8 cellular contexts compared by ENCODE assay signal in the genomic region with DNA sequence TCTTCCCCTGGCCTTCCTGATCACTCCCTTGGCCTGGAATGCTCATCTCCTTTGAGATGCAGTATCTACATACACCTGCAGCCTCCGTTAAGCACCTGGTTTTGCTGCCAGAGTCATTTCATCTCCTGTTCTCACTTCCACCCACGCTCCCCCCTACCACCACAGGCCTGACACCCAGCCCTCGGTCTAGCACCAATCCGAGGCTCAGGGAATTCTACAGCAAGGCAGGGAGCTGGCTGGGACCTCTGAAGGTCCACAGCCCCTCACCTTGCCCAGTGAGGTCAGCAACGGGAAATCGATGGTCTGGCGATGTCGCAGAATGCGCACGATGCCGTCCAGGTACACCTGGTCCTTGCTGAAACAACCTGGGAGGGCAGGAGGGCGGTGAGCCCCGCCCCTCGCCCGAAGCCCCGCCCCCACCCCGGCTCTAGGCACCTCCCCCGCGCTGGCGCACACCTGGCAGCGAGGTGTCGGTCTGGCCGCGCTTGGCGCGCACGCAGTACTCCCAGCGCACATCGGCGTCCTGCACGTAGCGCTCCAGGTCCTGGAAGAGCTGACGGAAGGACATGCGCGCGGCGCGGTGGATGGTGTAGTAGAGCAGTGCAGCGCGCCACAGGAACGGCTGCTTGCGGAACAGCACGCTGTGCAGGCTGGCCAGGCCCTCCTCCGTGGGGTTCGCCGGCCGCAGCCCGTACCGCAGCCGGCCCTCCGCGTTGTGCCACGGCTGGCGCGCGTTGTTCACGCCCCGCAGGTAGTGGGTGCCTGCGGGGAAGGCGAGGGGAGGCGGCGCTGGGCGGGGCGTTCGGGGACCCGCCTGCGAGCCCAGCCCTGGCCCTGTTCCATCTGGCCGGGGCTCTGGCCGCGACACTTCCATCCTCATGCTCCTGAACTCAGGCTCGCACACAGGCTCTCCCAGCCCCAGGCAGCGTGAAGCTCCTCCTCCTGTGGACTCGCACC. TPM values are rescaled to one million over a fixed set of nuclear protein-coding genes. Genes with fewer than 3 reads are reported as not detected.
DNase-seq lines count a peak whose midpoint lies in the region; ATAC-seq and TF ChIP-seq lines count a peak whose summit lies in the region.

No MANE protein-coding gene starts in this region.

- H3K9me3 Mint-ChIP-seq in stimulated activated memory B cell treated with anti-CD40 and anti-IgM and Interleukin-4, amounts not matched to agents 10 μg/mL and 1 μg/mL and 100 μg/mL, for 72 hours, result no peaks in the 10 kb centered on the region

- no peaks in the 10 kb centered on the region for H3K9me3 ChIP-seq in HUES64 (ENCODE audit: insufficient read depth, low read depth, low read length)

- ATAC-seq in SK-N-SH treated with all-trans-retinoic acid at 6 μM for 48 hours (peak; percentile 56), GM18511 (IDR thresholded peaks at IDR 0.05; ENCODE audit: unreplicated experiment) (no peak)
- peak; percentile 56 for ATAC-seq in stimulated activated memory B cell treated with anti-CD40 and anti-IgM and Interleukin-4, amounts not matched to agents 10 μg/mL and 1 μg/mL and 100 μg/mL, for 72 hours

- no peaks in the 10 kb centered on the region for H3K36me3 Mint-ChIP-seq in stimulated activated memory B cell treated with anti-CD40 and anti-IgM and Interleukin-4, amounts not matched to agents 10 μg/mL and 1 μg/mL and 100 μg/mL, for 72 hours

- H3K4me3 ChIP-seq in AG10803 (ENCODE audit: low read length), result peak overlapping the region; percentile 52
- peak overlapping the region; percentile 50 for H3K4me3 ChIP-seq in HUES64 (ENCODE audit: low read length)
- H3K4me3 ChIP-seq in cardiac fibroblast (replicated peaks in 1 of 2; ENCODE audit: low read depth in 2 of 2, low read length in 2 of 2), result peak overlapping the region; percentile 42 to 43

- 5% methylated on average over 73 of the region's 73 CpGs for WGBS in HUES64

- H3K9ac ChIP-seq in HUES64 (ENCODE audit: low read depth, low read length), result peak overlapping the region; percentile 43; the same call in 1 of the 2 replicates

- H3K4me1 Mint-ChIP-seq in stimulated activated memory B cell treated with anti-CD40 and anti-IgM and Interleukin-4, amounts not matched to agents 10 μg/mL and 1 μg/mL and 100 μg/mL, for 72 hours, result peaks cover 28% of the 10 kb centered on the region

- peaks cover 7% of the 10 kb centered on the region for H3K4me1 ChIP-seq in HUES64 (ENCODE audit: insufficient read depth, low read length)

- H3K36me3 ChIP-seq in HUES64 (ENCODE audit: insufficient read depth, low read length), result no peaks in the 10 kb centered on the region

- H3K27me3 Mint-ChIP-seq in stimulated activated memory B cell treated with anti-CD40 and anti-IgM and Interleukin-4, amounts not matched to agents 10 μg/mL and 1 μg/mL and 100 μg/mL, for 72 hours, result peaks cover 53% of the 10 kb centered on the region

- peak; percentile 51 for DNase-seq in AG10803 (ENCODE audit: low read depth)
- peak; percentile 55 to 59 for DNase-seq in cardiac fibroblast (ENCODE audit: low read depth in 2 of 2)
- peak; percentile 89 for DNase-seq in islet precursor cell
- DNase-seq in cerebellar nuclear complex (lab: John Stamatoyannopoulos, UW), result no peak

- H3K4me3 Mint-ChIP-seq in stimulated activated memory B cell treated with anti-CD40 and anti-IgM and Interleukin-4, amounts not matched to agents 10 μg/mL and 1 μg/mL and 100 μg/mL, for 72 hours, result peak overlapping the region; percentile 63

- 0 out of 2 replicates have a peak overlapping the region, but pooled peaks have one; percentile 44 for H3K27ac ChIP-seq in HUES64 (ENCODE audit: low read depth, low read length)

- TF ChIP-seq CTCF in AG10803 (conservative IDR thresholded peaks at IDR 0.05; ENCODE audit: low read length), result no peak; the same call in 1 of the 2 replicates
- peak; percentile 3 for TF ChIP-seq CTCF in cardiac fibroblast (IDR thresholded peaks at IDR 0.05; ENCODE audit: low read depth, low read length)

- H3K27me3 ChIP-seq in HUES64 (ENCODE audit: insufficient read depth, low read length), result peaks cover 58% of the 10 kb centered on the region

- no peak overlapping the region for H3K27ac Mint-ChIP-seq in stimulated activated memory B cell treated with anti-CD40 and anti-IgM and Interleukin-4, amounts not matched to agents 10 μg/mL and 1 μg/mL and 100 μg/mL, for 72 hours

TF ChIP-seq in SK-N-SH treated with all-trans-retinoic acid at 6 μM for 48 hours, 23 proteins besides CTCF, POLR2A, EP300 and RAD21:
- TF ChIP-seq ZFP30 (CRISPR knock-in tag; IDR thresholded peaks at IDR 0.05) (0 out of 2 replicates have a peak, but pooled peaks have one; percentile 2), ZNF565 (CRISPR knock-in tag; conservative IDR thresholded peaks at IDR 0.05; ENCODE audit: low read depth) (0 out of 2 replicates have a peak, but pooled peaks have one; percentile 45)
- TF ChIP-seq, protein P1, sequence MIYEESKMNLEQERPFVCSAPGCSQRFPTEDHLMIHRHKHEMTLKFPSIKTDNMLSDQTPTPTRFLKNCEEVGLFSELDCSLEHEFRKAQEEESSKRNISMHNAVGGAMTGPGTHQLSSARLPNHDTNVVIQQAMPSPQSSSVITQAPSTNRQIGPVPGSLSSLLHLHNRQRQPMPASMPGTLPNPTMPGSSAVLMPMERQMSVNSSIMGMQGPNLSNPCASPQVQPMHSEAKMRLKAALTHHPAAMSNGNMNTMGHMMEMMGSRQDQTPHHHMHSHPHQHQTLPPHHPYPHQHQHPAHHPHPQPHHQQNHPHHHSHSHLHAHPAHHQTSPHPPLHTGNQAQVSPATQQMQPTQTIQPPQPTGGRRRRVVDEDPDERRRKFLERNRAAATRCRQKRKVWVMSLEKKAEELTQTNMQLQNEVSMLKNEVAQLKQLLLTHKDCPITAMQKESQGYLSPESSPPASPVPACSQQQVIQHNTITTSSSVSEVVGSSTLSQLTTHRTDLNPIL (CRISPR knock-in tag; IDR thresholded peaks at IDR 0.05; ENCODE audit: low read depth), result no peak

RNA-seq across cellular contexts. Expression of a gene that starts 5.7 kb away (rescaled TPM):
- 20.2 TPM for polyA plus RNA-seq in HUES64 (2013, experiment 1 of 2)
- 19.4 TPM for polyA plus RNA-seq in HUES64 (2013, experiment 2 of 2)

RNA-seq across cellular contexts. Expression of a gene that starts 7.7 kb away (rescaled TPM):
- 4.3 TPM for polyA plus RNA-seq in HUES64 (2013, experiment 1 of 2)
- 5.1 TPM for polyA plus RNA-seq in HUES64 (2013, experiment 2 of 2)

RNA-seq across cellular contexts. Expression of a gene that starts 11.9 kb away (rescaled TPM):
- polyA plus RNA-seq in HUES64 (2013, experiment 1 of 2), result 0.90 TPM
- 1.1 TPM for polyA plus RNA-seq in HUES64 (2013, experiment 2 of 2)

RNA-seq across cellular contexts. Expression of a gene that starts 13.5 kb away (rescaled TPM):
- polyA plus RNA-seq in HUES64 (2013, experiment 1 of 2), result 0.30 TPM
- polyA plus RNA-seq in HUES64 (2013, experiment 2 of 2), result not detected

RNA-seq across cellular contexts. Expression of a gene that starts 13.9 kb away (rescaled TPM):
- polyA plus RNA-seq in HUES64 (2013, experiment 1 of 2), result 66.4 TPM
- 61.8 TPM for polyA plus RNA-seq in HUES64 (2013, experiment 2 of 2)

Comparison
In these comparisons a context has a peak if more than half of its experiments do, and no peak if none do; other contexts are left out.
1. DNase-seq: peak in AG10803 (single experiment), cardiac fibroblast (2 of 2) and islet precursor cell (single experiment); none in cerebellar nuclear complex (0 of 2).
2. Peak in every context shown above with its lines, with median percentiles within 50 percentile points of each other: H3K4me3 ChIP-seq.